16 cellular contexts compared by ENCODE assay signal in genomic region chr20:40986774-40987173, GRCh38. TPM values are rescaled to one million over a fixed set of nuclear protein-coding genes. Genes with fewer than 3 reads are reported as not detected.
DNase-seq lines count a peak whose midpoint lies in the region; ATAC-seq and TF ChIP-seq lines count a peak whose summit lies in the region.
"Had no signal": no experiment of that assay in that cellular context is flagged by ENCODE, and none has a peak within 500 bp of the region (broad histone marks: within the 10 kb centered on the region; RNA-seq: fewer than 3 reads in every experiment).

No MANE protein-coding gene starts in this region.

- H3K27me3 Mint-ChIP-seq in CD8-positive, alpha-beta memory T cell, result no peaks in the 10 kb centered on the region
- H3K27me3 Mint-ChIP-seq in activated T-helper 2 cell treated with anti-CD3 and anti-CD28 coated beads, Interferon-gamma antibody, Interleukin-2, Interleukin-4, amounts not matched to agents 10 μg/mL and 5 μg/mL and 100 μg/mL, durations not matched to agents 14 hours and 24 hours and 36 hours (ENCODE audit: low read depth), result no peaks in the 10 kb centered on the region

- no peak for TF ChIP-seq CTCF in KMS-11 (conservative IDR thresholded peaks at IDR 0.05; ENCODE audit: low read depth, low read length)

- peaks cover 31 to 36% (median 32%) of the 10 kb centered on the region in 3 donors for H3K4me1 Mint-ChIP-seq in CD8-positive, alpha-beta memory T cell
- peaks cover 29% of the 10 kb centered on the region for H3K4me1 Mint-ChIP-seq in activated T-helper 2 cell treated with anti-CD3 and anti-CD28 coated beads, Interferon-gamma antibody, Interleukin-2, Interleukin-4, amounts not matched to agents 10 μg/mL and 5 μg/mL and 100 μg/mL, durations not matched to agents 14 hours and 24 hours and 36 hours (ENCODE audit: low read depth)

- H3K4me2 ChIP-seq in KMS-11, result peak overlapping the region; percentile 29; the same call in 1 of the 2 replicates

- H3K9me3 ChIP-seq in CD8-positive, alpha-beta memory T cell (ENCODE audit: low read length), result no peaks in the 10 kb centered on the region
- H3K9me3 ChIP-seq: BE2C, suprapubic skin had no signal

- intact Hi-C loops in activated T-helper 2 cell treated with anti-CD3 and anti-CD28 coated beads, Interferon-gamma antibody, Interleukin-2, Interleukin-4, amounts not matched to agents 10 μg/mL and 5 μg/mL and 100 μg/mL, durations not matched to agents 14 hours and 24 hours and 36 hours (cut with micrococcal nuclease), result no loop called here

- H3K4me1 ChIP-seq in CD8-positive, alpha-beta memory T cell (ENCODE audit: insufficient read depth, low read length), result peaks cover 27% of the 10 kb centered on the region
- peaks cover 38% of the 10 kb centered on the region for H3K4me1 ChIP-seq in KMS-11 (ENCODE audit: low read depth, poor library complexity, severe bottlenecking)
- H3K4me1 ChIP-seq: BE2C had no signal

- no peaks in the 10 kb centered on the region for H3K79me2 ChIP-seq in KMS-11 (ENCODE audit: insufficient read depth, low read depth)

- in situ Hi-C loops in ACHN (cut with HindIII; ENCODE audit: low pct_ligation_motif_present, low pct_unique_long_range_greater_than_20kb, low sequenced_read_pairs), result no loop called here

- H3K27ac ChIP-seq in CD8-positive, alpha-beta memory T cell (ENCODE audit: low read depth, low read length), result no peak overlapping the region
- H3K27ac ChIP-seq in KMS-11, result no peak overlapping the region
- H3K27ac ChIP-seq: suprapubic skin had no signal

- H3K27ac Mint-ChIP-seq in CD8-positive, alpha-beta memory T cell, result peak overlapping the region in 5 of 8 donors; percentile 24 to 74 (median 62)
- H3K27ac Mint-ChIP-seq in activated T-helper 2 cell treated with anti-CD3 and anti-CD28 coated beads, Interferon-gamma antibody, Interleukin-2, Interleukin-4, amounts not matched to agents 10 μg/mL and 5 μg/mL and 100 μg/mL, durations not matched to agents 14 hours and 24 hours and 36 hours, result no peak overlapping the region
- H3K27ac Mint-ChIP-seq: activated naive CD4-positive, alpha-beta T cell treated with anti-CD3 and anti-CD28 coated beads for 36 hours; brain had no signal

- no peak overlapping the region for H3K4me3 ChIP-seq in CD8-positive, alpha-beta memory T cell (ENCODE audit: low read length)
- no peak overlapping the region for H3K4me3 ChIP-seq in KMS-11 (IDR thresholded peaks at IDR 0.05; ENCODE audit: insufficient read depth, low read depth, low read length)
- H3K4me3 ChIP-seq: suprapubic skin had no signal

- no peak overlapping the region for H2AFZ ChIP-seq in KMS-11 (ENCODE audit: low read depth)

- H3K36me3 Mint-ChIP-seq in CD8-positive, alpha-beta memory T cell, result no peaks in the 10 kb centered on the region
- H3K36me3 Mint-ChIP-seq in activated T-helper 2 cell treated with anti-CD3 and anti-CD28 coated beads, Interferon-gamma antibody, Interleukin-2, Interleukin-4, amounts not matched to agents 10 μg/mL and 5 μg/mL and 100 μg/mL, durations not matched to agents 14 hours and 24 hours and 36 hours (ENCODE audit: low read depth), result no peaks in the 10 kb centered on the region
- H3K36me3 Mint-ChIP-seq: brain had no signal

- H3K27me3 ChIP-seq in CD8-positive, alpha-beta memory T cell (ENCODE audit: insufficient read depth, low read length, poor library complexity, severe bottlenecking), result no peaks in the 10 kb centered on the region
- H3K27me3 ChIP-seq in KMS-11 (ENCODE audit: insufficient read depth, low read depth), result no peaks in the 10 kb centered on the region
- H3K27me3 ChIP-seq: BE2C, suprapubic skin had no signal

- H3K4me3 Mint-ChIP-seq in CD8-positive, alpha-beta memory T cell, result peak overlapping the region in 2 of 7 donors; percentile 30 to 69
- H3K4me3 Mint-ChIP-seq in activated T-helper 2 cell treated with anti-CD3 and anti-CD28 coated beads, Interferon-gamma antibody, Interleukin-2, Interleukin-4, amounts not matched to agents 10 μg/mL and 5 μg/mL and 100 μg/mL, durations not matched to agents 14 hours and 24 hours and 36 hours (ENCODE audit: low read depth), result peak overlapping the region; percentile 4
- H3K4me3 Mint-ChIP-seq: activated naive CD4-positive, alpha-beta T cell treated with anti-CD3 and anti-CD28 coated beads for 36 hours; brain had no signal

- no peaks in the 10 kb centered on the region for H3K9me3 Mint-ChIP-seq in CD8-positive, alpha-beta memory T cell
- no peaks in the 10 kb centered on the region for H3K9me3 Mint-ChIP-seq in activated T-helper 2 cell treated with anti-CD3 and anti-CD28 coated beads, Interferon-gamma antibody, Interleukin-2, Interleukin-4, amounts not matched to agents 10 μg/mL and 5 μg/mL and 100 μg/mL, durations not matched to agents 14 hours and 24 hours and 36 hours
- H3K9me3 Mint-ChIP-seq: activated naive CD4-positive, alpha-beta T cell treated with anti-CD3 and anti-CD28 coated beads for 36 hours had no signal

- DNase-seq in ACHN, result peak; percentile 49
- DNase-seq in CD8-positive, alpha-beta memory T cell, result no peak
- no peak for DNase-seq in activated T-helper 2 cell treated with anti-CD3 and anti-CD28 coated beads, Interferon-gamma antibody, Interleukin-2, Interleukin-4, amounts not matched to agents 10 μg/mL and 5 μg/mL and 100 μg/mL, durations not matched to agents 14 hours and 24 hours and 36 hours (ENCODE audit: low spot score)
- DNase-seq: activated CD4-positive, alpha-beta T cell treated with anti-CD3 and anti-CD28 coated beads, Interleukin-2, amount 50 U/mL, for 1 hour; activated naive CD4-positive, alpha-beta T cell treated with anti-CD3 and anti-CD28 coated beads for 36 hours; BE2C; head of caudate nucleus; NCI-H2107; NCI-H748 treated with DMSO at 0.1 percent for 48 hours; Right ventricle myocardium superior had no signal

- H4K20me1 ChIP-seq in KMS-11 (ENCODE audit: insufficient read depth), result no peaks in the 10 kb centered on the region

- H3K36me3 ChIP-seq in CD8-positive, alpha-beta memory T cell (ENCODE audit: insufficient read depth, low read length), result no peaks in the 10 kb centered on the region
- no peaks in the 10 kb centered on the region for H3K36me3 ChIP-seq in KMS-11 (ENCODE audit: insufficient read depth)
- H3K36me3 ChIP-seq: BE2C, suprapubic skin had no signal

- no peak for ATAC-seq in GM21447 (IDR thresholded peaks at IDR 0.05; ENCODE audit: unreplicated experiment)
- ATAC-seq in HG03139 (IDR thresholded peaks at IDR 0.05; ENCODE audit: unreplicated experiment), result no peak
- ATAC-seq in GM18517 (IDR thresholded peaks at IDR 0.05; ENCODE audit: unreplicated experiment), result no peak

- POLR2A ChIA-PET in CD8-positive, alpha-beta memory T cell (lab: Charles Lee), result no interaction called here

- CTCF ChIA-PET in CD8-positive, alpha-beta memory T cell (lab: Charles Lee), result interaction anchor here (1.2 to 3.9 kb wide), 4 partner anchors 18 to 112 kb away, joined by 3 to 14 read pairs (median 4); no protein-coding TSS in a partner anchor

- H3K9ac ChIP-seq in KMS-11, result no peak overlapping the region

RNA-seq across cellular contexts. Expression of gene TOP1, which starts 41.8 kb away (rescaled TPM):
- total RNA-seq in CD8-positive, alpha-beta memory T cell, result 100 to 1,000 TPM in 1 of 2 experiments, 10 to 100 TPM in 1; 98.5 to 103 TPM
- 15.0 TPM for polyA plus RNA-seq in CD8-positive, alpha-beta memory T cell
- 116 and 118 TPM in 2 replicates for total RNA-seq in activated T-helper 2 cell treated with anti-CD3 and anti-CD28 coated beads, Interferon-gamma antibody, Interleukin-2, Interleukin-4, amounts not matched to agents 10 μg/mL and 5 μg/mL and 100 μg/mL, durations not matched to agents 14 hours and 24 hours and 36 hours
